Comparison of ENCODE assay signal across 19 cellular contexts in genomic region chr13:40316301-40316700, GRCh38.
A peak's percentile ranks its signal among the peaks of the same experiment; 100 is the strongest.
DNase-seq lines count a peak whose midpoint lies in the region; ATAC-seq and TF ChIP-seq lines count a peak whose summit lies in the region.
"Had no signal": no experiment of that assay in that cellular context is flagged by ENCODE, and none has a peak within 500 bp of the region (broad histone marks: within the 10 kb centered on the region; RNA-seq: fewer than 3 reads in every experiment).

No MANE protein-coding gene starts in this region.

- peaks cover 0 to 5% of the 10 kb centered on the region in 2 donors for H3K27me3 Mint-ChIP-seq in CD8-positive, alpha-beta memory T cell
- no peaks in the 10 kb centered on the region for H3K27me3 Mint-ChIP-seq in activated naive CD8-positive, alpha-beta T cell treated with anti-CD3 and anti-CD28 coated beads, Interleukin-2, amount 50 U/mL, for 24 hours
- no peaks in the 10 kb centered on the region for H3K27me3 Mint-ChIP-seq in mesothelial cell of epicardium (ENCODE audit: low read depth)

- H3K4me3 ChIP-seq in CD8-positive, alpha-beta memory T cell (ENCODE audit: low read length): no peak overlapping the region
- H3K4me3 ChIP-seq: heart right ventricle, thyroid gland had no signal

- no peaks in the 10 kb centered on the region for H3K36me3 ChIP-seq in CD8-positive, alpha-beta memory T cell (ENCODE audit: insufficient read depth, low read length)
- H3K36me3 ChIP-seq: heart right ventricle, thyroid gland had no signal

- H3K27ac ChIP-seq in CD8-positive, alpha-beta memory T cell (ENCODE audit: low read depth, low read length): no peak overlapping the region
- H3K27ac ChIP-seq: thyroid gland, VCaP had no signal

- H3K9me3 Mint-ChIP-seq in CD8-positive, alpha-beta memory T cell: no peaks in the 10 kb centered on the region
- H3K9me3 Mint-ChIP-seq in activated naive CD8-positive, alpha-beta T cell treated with anti-CD3 and anti-CD28 coated beads, Interleukin-2, amount 50 U/mL, for 24 hours: no peaks in the 10 kb centered on the region
- H3K9me3 Mint-ChIP-seq in mesothelial cell of epicardium: no peaks in the 10 kb centered on the region
- H3K9me3 Mint-ChIP-seq: natural killer cell treated with Interleukin-12 subunit alpha and Interleukin-12 subunit beta and Interleukin-15 and Interleukin-18, amount 100 ng/mL, for 72 hours had no signal

- POLR2A ChIA-PET in CD8-positive, alpha-beta memory T cell (lab: Charles Lee): interaction anchor here (1.4 kb wide), 1 partner anchor 349 kb away, joined by 5 read pairs; no protein-coding TSS in a partner anchor

- peaks cover 37% of the 10 kb centered on the region for H3K4me1 ChIP-seq in CD8-positive, alpha-beta memory T cell (ENCODE audit: insufficient read depth, low read length)

- H3K9me3 ChIP-seq in CD8-positive, alpha-beta memory T cell (ENCODE audit: low read length): no peaks in the 10 kb centered on the region
- H3K9me3 ChIP-seq: heart right ventricle, thyroid gland had no signal

- H3K27ac Mint-ChIP-seq in CD8-positive, alpha-beta memory T cell: peak overlapping the region in 6 of 8 donors; percentile 13 to 85 (median 75)
- peak overlapping the region; percentile 54 for H3K27ac Mint-ChIP-seq in activated naive CD8-positive, alpha-beta T cell treated with anti-CD3 and anti-CD28 coated beads, Interleukin-2, amount 50 U/mL, for 24 hours
- no peak overlapping the region for H3K27ac Mint-ChIP-seq in mesothelial cell of epicardium
- H3K27ac Mint-ChIP-seq: natural killer cell treated with Interleukin-12 subunit alpha and Interleukin-12 subunit beta and Interleukin-15 and Interleukin-18, amount 100 ng/mL, for 72 hours had no signal

- H3K27me3 ChIP-seq in CD8-positive, alpha-beta memory T cell (ENCODE audit: insufficient read depth, low read length, poor library complexity, severe bottlenecking): no peaks in the 10 kb centered on the region
- H3K27me3 ChIP-seq: thyroid gland had no signal

- no peaks in the 10 kb centered on the region for H3K36me3 Mint-ChIP-seq in CD8-positive, alpha-beta memory T cell
- H3K36me3 Mint-ChIP-seq in activated naive CD8-positive, alpha-beta T cell treated with anti-CD3 and anti-CD28 coated beads, Interleukin-2, amount 50 U/mL, for 24 hours (ENCODE audit: low read depth): no peaks in the 10 kb centered on the region
- H3K36me3 Mint-ChIP-seq in mesothelial cell of epicardium: no peaks in the 10 kb centered on the region
- H3K36me3 Mint-ChIP-seq: natural killer cell treated with Interleukin-12 subunit alpha and Interleukin-12 subunit beta and Interleukin-15 and Interleukin-18, amount 100 ng/mL, for 72 hours had no signal

- TF ChIP-seq CTCF in mesothelial cell of epicardium (IDR thresholded peaks at IDR 0.05; ENCODE audit: unreplicated experiment): no peak

- peaks cover 35 to 60% (median 53%) of the 10 kb centered on the region in 3 donors for H3K4me1 Mint-ChIP-seq in CD8-positive, alpha-beta memory T cell
- peaks cover 69% of the 10 kb centered on the region for H3K4me1 Mint-ChIP-seq in activated naive CD8-positive, alpha-beta T cell treated with anti-CD3 and anti-CD28 coated beads, Interleukin-2, amount 50 U/mL, for 24 hours
- H3K4me1 Mint-ChIP-seq in mesothelial cell of epicardium: peaks cover 29% of the 10 kb centered on the region

- H3K4me3 Mint-ChIP-seq in CD8-positive, alpha-beta memory T cell: no peak overlapping the region
- peak overlapping the region; percentile 23 for H3K4me3 Mint-ChIP-seq in activated naive CD8-positive, alpha-beta T cell treated with anti-CD3 and anti-CD28 coated beads, Interleukin-2, amount 50 U/mL, for 24 hours
- H3K4me3 Mint-ChIP-seq in mesothelial cell of epicardium: no peak overlapping the region
- H3K4me3 Mint-ChIP-seq: natural killer cell treated with Interleukin-12 subunit alpha and Interleukin-12 subunit beta and Interleukin-15 and Interleukin-18, amount 100 ng/mL, for 72 hours had no signal

- CTCF ChIA-PET in CD8-positive, alpha-beta memory T cell (lab: Charles Lee): interaction anchor here (0.8 to 1.2 kb wide), 2 partner anchors 247 to 248 kb away, joined by 3 to 8 read pairs; no protein-coding TSS in a partner anchor

- ATAC-seq in activated naive CD8-positive, alpha-beta T cell treated with anti-CD3 and anti-CD28 coated beads, Interleukin-2, amount 50 U/mL, for 24 hours: peak; percentile 30
- no peak for ATAC-seq in GM21619 (IDR thresholded peaks at IDR 0.05; ENCODE audit: unreplicated experiment)

- DNase-seq in CD8-positive, alpha-beta memory T cell: no peak
- peak; percentile 41 to 62 for DNase-seq in activated CD4-positive, alpha-beta T cell treated with anti-CD3 and anti-CD28 coated beads, Interleukin-2, amount 50 U/mL, for 48 hours
- no peak for DNase-seq in activated naive CD8-positive, alpha-beta T cell treated with anti-CD3 and anti-CD28 coated beads, Interleukin-2, amount 50 U/mL, for 24 hours
- DNase-seq in stimulated activated CD4-positive, alpha-beta T cell treated with anti-CD3 and anti-CD28 coated beads, Interleukin-2, amount 100 ng/mL, for 24 hours: peak; percentile 32 to 48
- DNase-seq in mesothelial cell of epicardium (ENCODE audit: low spot score in 2 of 2, unreplicated experiment in 2 of 2): no peak
- no peak for DNase-seq in cerebellum (ENCODE audit: low spot score)
- DNase-seq: activated gamma-delta T cell, GDM1, GOT3, heart right ventricle, KBM-7, mammary epithelial cell, NCI-H1092, NCI-H2081 treated with DMSO at 0.1 percent for 48 hours, NCI-H69, thyroid gland had no signal

Comparison
In these comparisons a context has a peak if more than half of its experiments do, and no peak if none do; other contexts are left out.
1. DNase-seq: peak in activated CD4-positive, alpha-beta T cell treated with anti-CD3 and anti-CD28 coated beads, Interleukin-2, amount 50 U/mL, for 48 hours (2 of 2) and stimulated activated CD4-positive, alpha-beta T cell treated with anti-CD3 and anti-CD28 coated beads, Interleukin-2, amount 100 ng/mL, for 24 hours (2 of 2); none in CD8-positive, alpha-beta memory T cell (0 of 5), activated naive CD8-positive, alpha-beta T cell treated with anti-CD3 and anti-CD28 coated beads, Interleukin-2, amount 50 U/mL, for 24 hours (single experiment), mesothelial cell of epicardium (0 of 2) and cerebellum (single experiment).